In genomic region chr6:27388293-27389197, GRCh38 we compare ENCODE assay signal across 8 cellular contexts. TPM values are rescaled to one million over a fixed set of nuclear protein-coding genes. Genes with fewer than 3 reads are reported as not detected.
DNase-seq lines count a peak whose midpoint lies in the region; ATAC-seq, FAIRE-seq and TF ChIP-seq lines count a peak whose summit lies in the region.

Gene ZNF391 (plus strand): TSS chr6:27388759. CDS start chr6:27400371, 11,612 bp downstream.

- FAIRE-seq in kidney (lab: Jason Lieb, UNC), result no peak

- ATAC-seq in GM18511 (IDR thresholded peaks at IDR 0.05; ENCODE audit: unreplicated experiment) (peak; percentile 92), HG03045 (IDR thresholded peaks at IDR 0.05; ENCODE audit: unreplicated experiment) (peak; percentile 60)

- TF ChIP-seq CTCF in kidney (IDR thresholded peaks at IDR 0.05; ENCODE audit: borderline replicate concordance, extremely low read depth, insufficient read depth), result peak; percentile 0

- intact Hi-C loops in kidney (cut with DNase I), result no loop called here

- peak within 1 kb of the TSS; percentile 98 to 99 for H3K4me3 ChIP-seq in kidney (ENCODE audit: low read length in 2 of 2)

- peaks cover 0 to 4% of the 10 kb centered on the region in 2 donors for H3K4me1 ChIP-seq in kidney (ENCODE audit: control insufficient read depth in 1 of 2, insufficient read depth in 1 of 2, low read depth in 1 of 2, low read length in 2 of 2)

- no peaks in the 10 kb centered on the region for H3K9me3 ChIP-seq in kidney (ENCODE audit: control insufficient read depth in 1 of 2, low read length in 2 of 2)

- peak within 1 kb of the TSS; percentile 87 to 90 for H3K9ac ChIP-seq in kidney (ENCODE audit: low read length in 2 of 2)

- H3K36me3 ChIP-seq in kidney (ENCODE audit: control insufficient read depth in 1 of 2, insufficient read depth in 2 of 2, low read length in 2 of 2), result no peaks in the 10 kb centered on the region

- peak within 1 kb of the TSS; percentile 78 to 79 for H3K27ac ChIP-seq in kidney (ENCODE audit: low read depth in 2 of 2, low read length in 2 of 2)

- DNase-seq in A172 (ENCODE audit: low spot score) (peak; percentile 77), NCI-H2171 (lab: John Stamatoyannopoulos, UW) (peak; percentile 64), cerebellar nuclear complex (lab: John Stamatoyannopoulos, UW) (peak; percentile 48 to 79), kidney (peak; percentile 91)
- peak; percentile 25 to 61 (median 40) for DNase-seq in activated CD4-positive, CD25-positive, alpha-beta regulatory T cell (lab: John Stamatoyannopoulos, UW)
- DNase-seq in stimulated activated CD4-positive, alpha-beta T cell treated with anti-CD3 and anti-CD28 coated beads, Interleukin-15, amount 100 ng/mL, for 24 hours, result peak; percentile 78

RNA-seq across cellular contexts. Expression of gene ZNF391, which starts in this region (rescaled TPM):
- 0.53 and 3.3 TPM in 2 replicates for total RNA-seq in A172 (2014; rRNA removed; shearing (Covaris generic))
- total RNA-seq in kidney, result 5.4 TPM
- polyA plus RNA-seq in kidney (ENCODE audit: insufficient read depth, low read depth, low replicate concordance), result 1.5 TPM

Comparison
In these comparisons a context has a peak if more than half of its experiments do, and no peak if none do; other contexts are left out.
1. Peak in every context shown above with its lines: DNase-seq, ATAC-seq, H3K4me3 ChIP-seq and H3K27ac ChIP-seq.
2. DNase-seq: peak in every context shown above with its lines; median percentile 91 in kidney; 78 in stimulated activated CD4-positive, alpha-beta T cell treated with anti-CD3 and anti-CD28 coated beads, Interleukin-15, amount 100 ng/mL, for 24 hours; 77 in A172; 64 in NCI-H2171; 64 in cerebellar nuclear complex; 40 in activated CD4-positive, CD25-positive, alpha-beta regulatory T cell.